In the genomic region with DNA sequence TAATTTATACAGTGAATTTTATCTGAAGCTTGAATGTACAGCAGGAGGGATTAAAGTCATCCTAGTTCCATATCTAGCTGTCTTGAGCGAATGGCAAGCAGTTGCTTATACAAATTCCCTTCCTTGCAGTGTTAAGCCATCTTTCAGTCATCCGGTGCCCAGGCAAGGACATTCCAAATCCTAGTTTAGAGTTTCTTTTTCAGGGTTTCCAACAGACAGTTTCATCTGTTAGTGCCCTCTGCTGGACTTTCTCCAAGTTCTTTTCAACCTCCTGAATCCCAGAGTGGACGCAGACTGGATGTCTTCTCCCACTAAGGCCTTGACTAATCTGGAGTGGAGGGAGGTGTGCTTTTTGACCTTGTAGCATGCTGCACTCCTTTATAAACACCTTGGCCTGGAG, we compare ENCODE assay signal across 11 cellular contexts. TPM values are rescaled to one million over a fixed set of nuclear protein-coding genes. Genes with fewer than 3 reads are reported as not detected.
DNase-seq lines count a peak whose midpoint lies in the region; ATAC-seq and TF ChIP-seq lines count a peak whose summit lies in the region.
"Had no signal": no experiment of that assay in that cellular context is flagged by ENCODE, and none has a peak within 500 bp of the region (broad histone marks: within the 10 kb centered on the region; RNA-seq: fewer than 3 reads in every experiment).

No MANE protein-coding gene starts in this region.

- H3K4ac ChIP-seq in trophoblast cell (ENCODE audit: low read depth, low read length) = no peak overlapping the region

- TF ChIP-seq CTCF in brain (conservative IDR thresholded peaks at IDR 0.05) = peak; percentile 49 to 57
- no peak for TF ChIP-seq CTCF in CD8-positive, alpha-beta T cell (IDR thresholded peaks at IDR 0.05)
- TF ChIP-seq CTCF in lower lobe of right lung (IDR thresholded peaks at IDR 0.05) = no peak

- H3K27ac ChIP-seq in trophoblast cell (ENCODE audit: low read depth, low read length) = no peak overlapping the region
- no peak overlapping the region for H3K27ac ChIP-seq in CD8-positive, alpha-beta T cell (ENCODE audit: low read depth, low read length)
- no peak overlapping the region for H3K27ac ChIP-seq in lower lobe of right lung
- H3K27ac ChIP-seq: BLaER1 had no signal

- no peak overlapping the region for H3K14ac ChIP-seq in trophoblast cell (ENCODE audit: low read length)

- DNase-seq in NCI-H2196 (lab: John Stamatoyannopoulos, UW; ENCODE audit: unreplicated experiment) = peak; percentile 50
- no peak for DNase-seq in NCI-H2196 treated with DMSO at 0.1 percent for 48 hours (lab: John Stamatoyannopoulos, UW; ENCODE audit: unreplicated experiment)
- peak; percentile 40 for DNase-seq in MV-4-11 (lab: John Stamatoyannopoulos, UW)
- peak; percentile 38 to 77 for DNase-seq in trophoblast cell
- DNase-seq in CD8-positive, alpha-beta T cell = no peak
- no peak for DNase-seq in HK-2 (ENCODE audit: unreplicated experiment)
- no peak for DNase-seq in lower lobe of right lung
- DNase-seq: activated naive CD4-positive, alpha-beta T cell treated with Interleukin-2 at 50 U/mL for 16 hours; islet precursor cell had no signal

- no peaks in the 10 kb centered on the region for H3K27me3 ChIP-seq in trophoblast cell (ENCODE audit: insufficient read depth, low read length)
- no peaks in the 10 kb centered on the region for H3K27me3 ChIP-seq in CD8-positive, alpha-beta T cell (ENCODE audit: insufficient read depth, low read length)
- no peaks in the 10 kb centered on the region for H3K27me3 ChIP-seq in lower lobe of right lung (ENCODE audit: low read depth)
- H3K27me3 ChIP-seq: BLaER1 had no signal

- H3K27me3 Mint-ChIP-seq in brain = peaks cover 5% of the 10 kb centered on the region
- H3K27me3 Mint-ChIP-seq in CD8-positive, alpha-beta T cell (ENCODE audit: low read depth) = no peaks in the 10 kb centered on the region

- H2AK5ac ChIP-seq in trophoblast cell (ENCODE audit: low read length) = no peak overlapping the region

- no peak overlapping the region for H3K4me2 ChIP-seq in trophoblast cell (ENCODE audit: low read length)
- H3K4me2 ChIP-seq: BLaER1 had no signal

- peaks cover 1% of the 10 kb centered on the region for H3K79me1 ChIP-seq in trophoblast cell (ENCODE audit: low read length)

- intact Hi-C loops in CD8-positive, alpha-beta T cell (cut with DNase I, micrococcal nuclease) = loop anchor here in 1 of 2 experiments (10.0 kb wide), 1 partner anchor 361 kb away; no protein-coding TSS in a partner anchor
- intact Hi-C loops in lower lobe of right lung (cut with DNase I) = loop anchor here (5.0 kb wide), 1 partner anchor 173 kb away; no protein-coding TSS in a partner anchor

- H3K79me2 ChIP-seq in trophoblast cell (ENCODE audit: control insufficient read depth, insufficient read depth, low read length, poor library complexity) = no peaks in the 10 kb centered on the region

- no peak overlapping the region for H4K91ac ChIP-seq in trophoblast cell (ENCODE audit: low read depth, low read length)

- H2BK120ac ChIP-seq in trophoblast cell (ENCODE audit: insufficient read depth, low read length, poor library complexity) = no peak overlapping the region

- no CpG with 5 or more reads among the region's 3 CpGs for WGBS in trophoblast cell (ENCODE audit: extremely low coverage, insufficient coverage, insufficient read length)

- H2AFZ ChIP-seq in trophoblast cell (ENCODE audit: insufficient read depth, low read length, poor library complexity) = no peak overlapping the region

- peaks cover 48% of the 10 kb centered on the region for H3K4me1 Mint-ChIP-seq in brain
- H3K4me1 Mint-ChIP-seq in CD8-positive, alpha-beta T cell (ENCODE audit: low read depth) = peaks cover 11% of the 10 kb centered on the region

- H4K12ac ChIP-seq in trophoblast cell (ENCODE audit: low read depth, low read length) = no peak overlapping the region

- H3K4me1 ChIP-seq in trophoblast cell (ENCODE audit: control insufficient read depth in 1 of 2, insufficient read depth in 2 of 2, low read length in 2 of 2) = peaks cover 0 to 7% of the 10 kb centered on the region in 2 experiments
- no peaks in the 10 kb centered on the region for H3K4me1 ChIP-seq in CD8-positive, alpha-beta T cell (ENCODE audit: insufficient read depth, low read length)
- peaks cover 10% of the 10 kb centered on the region for H3K4me1 ChIP-seq in lower lobe of right lung

- ATAC-seq in CD8-positive, alpha-beta T cell = no peak
- no peak for ATAC-seq in lower lobe of right lung

- no peak overlapping the region for H3K23ac ChIP-seq in trophoblast cell (ENCODE audit: low read length)

- no peak overlapping the region for H3K4me3 ChIP-seq in trophoblast cell (ENCODE audit: low read depth, low read length)
- H3K4me3 ChIP-seq in CD8-positive, alpha-beta T cell (ENCODE audit: low read depth, low read length) = no peak overlapping the region
- no peak overlapping the region for H3K4me3 ChIP-seq in lower lobe of right lung
- H3K4me3 ChIP-seq: BLaER1 had no signal

- no peaks in the 10 kb centered on the region for H3K36me3 Mint-ChIP-seq in brain
- no peaks in the 10 kb centered on the region for H3K36me3 Mint-ChIP-seq in CD8-positive, alpha-beta T cell

- H3K18ac ChIP-seq in trophoblast cell (ENCODE audit: low read length) = no peak overlapping the region

- H3K36me3 ChIP-seq in trophoblast cell (ENCODE audit: control insufficient read depth in 1 of 2, insufficient read depth in 2 of 2, low read length in 2 of 2) = no peaks in the 10 kb centered on the region
- H3K36me3 ChIP-seq in CD8-positive, alpha-beta T cell (ENCODE audit: insufficient read depth, low read length) = no peaks in the 10 kb centered on the region
- no peaks in the 10 kb centered on the region for H3K36me3 ChIP-seq in lower lobe of right lung

- CTCF ChIA-PET in CD8-positive, alpha-beta T cell (lab: Charles Lee) = interaction anchor here (1.8 to 9.9 kb wide), 2 partner anchors 68 to 174 kb away, joined by 4 to 251 read pairs; no protein-coding TSS in a partner anchor

- H3K9me3 ChIP-seq in trophoblast cell (ENCODE audit: insufficient read depth, low read depth, low read length) (no peaks in the 10 kb centered on the region), lower lobe of right lung (no peaks in the 10 kb centered on the region)
- H3K9me3 ChIP-seq in CD8-positive, alpha-beta T cell (ENCODE audit: low read length) = no peaks in the 10 kb centered on the region
- H3K9me3 ChIP-seq: BLaER1 had no signal

- no peaks in the 10 kb centered on the region for H3K9me3 Mint-ChIP-seq in brain
- no peaks in the 10 kb centered on the region for H3K9me3 Mint-ChIP-seq in CD8-positive, alpha-beta T cell

- peak overlapping the region in 1 of 5 experiments; percentile 10 for H3K4me3 Mint-ChIP-seq in brain
- no peak overlapping the region for H3K4me3 Mint-ChIP-seq in CD8-positive, alpha-beta T cell

- no peak overlapping the region for H3K9ac ChIP-seq in trophoblast cell (ENCODE audit: low read length)
- H3K9ac ChIP-seq: BLaER1 had no signal

- no peak overlapping the region for H2BK12ac ChIP-seq in trophoblast cell (ENCODE audit: low read length)

- no peak overlapping the region for H4K8ac ChIP-seq in trophoblast cell (ENCODE audit: low read depth, low read length)

- POLR2A ChIA-PET in CD8-positive, alpha-beta T cell (lab: Charles Lee) = no interaction called here

- H2BK5ac ChIP-seq in trophoblast cell (ENCODE audit: low read depth, low read length, poor library complexity) = no peak overlapping the region

- H3K27ac Mint-ChIP-seq in brain = peak overlapping the region in 4 of 5 experiments; percentile 5 to 73 (median 51)
- no peak overlapping the region for H3K27ac Mint-ChIP-seq in CD8-positive, alpha-beta T cell

RNA-seq across cellular contexts. Expression of a gene that starts 45.4 kb away (rescaled TPM):
- polyA plus RNA-seq in brain (ENCODE audit: insufficient read depth, low read depth, low replicate concordance) = 17.1 TPM
- 8.6 and 10.2 TPM in 2 replicates for polyA plus RNA-seq in trophoblast cell (2013)
- total RNA-seq in CD8-positive, alpha-beta T cell = 10 to 100 TPM; 18.6 to 20.7 TPM
- 9.9 TPM for total RNA-seq in lower lobe of right lung

Comparison
In these comparisons a context has a peak if more than half of its experiments do, and no peak if none do; other contexts are left out.
1. DNase-seq: peak in NCI-H2196 (single experiment), MV-4-11 (single experiment) and trophoblast cell (2 of 2); none in NCI-H2196 treated with DMSO at 0.1 percent for 48 hours (single experiment), CD8-positive, alpha-beta T cell (0 of 7), HK-2 (single experiment) and lower lobe of right lung (single experiment).
2. CTCF ChIP-seq: peak in brain (2 of 2); none in CD8-positive, alpha-beta T cell (single experiment) and lower lobe of right lung (single experiment).